7 cellular contexts compared by ENCODE assay signal in the genomic region with DNA sequence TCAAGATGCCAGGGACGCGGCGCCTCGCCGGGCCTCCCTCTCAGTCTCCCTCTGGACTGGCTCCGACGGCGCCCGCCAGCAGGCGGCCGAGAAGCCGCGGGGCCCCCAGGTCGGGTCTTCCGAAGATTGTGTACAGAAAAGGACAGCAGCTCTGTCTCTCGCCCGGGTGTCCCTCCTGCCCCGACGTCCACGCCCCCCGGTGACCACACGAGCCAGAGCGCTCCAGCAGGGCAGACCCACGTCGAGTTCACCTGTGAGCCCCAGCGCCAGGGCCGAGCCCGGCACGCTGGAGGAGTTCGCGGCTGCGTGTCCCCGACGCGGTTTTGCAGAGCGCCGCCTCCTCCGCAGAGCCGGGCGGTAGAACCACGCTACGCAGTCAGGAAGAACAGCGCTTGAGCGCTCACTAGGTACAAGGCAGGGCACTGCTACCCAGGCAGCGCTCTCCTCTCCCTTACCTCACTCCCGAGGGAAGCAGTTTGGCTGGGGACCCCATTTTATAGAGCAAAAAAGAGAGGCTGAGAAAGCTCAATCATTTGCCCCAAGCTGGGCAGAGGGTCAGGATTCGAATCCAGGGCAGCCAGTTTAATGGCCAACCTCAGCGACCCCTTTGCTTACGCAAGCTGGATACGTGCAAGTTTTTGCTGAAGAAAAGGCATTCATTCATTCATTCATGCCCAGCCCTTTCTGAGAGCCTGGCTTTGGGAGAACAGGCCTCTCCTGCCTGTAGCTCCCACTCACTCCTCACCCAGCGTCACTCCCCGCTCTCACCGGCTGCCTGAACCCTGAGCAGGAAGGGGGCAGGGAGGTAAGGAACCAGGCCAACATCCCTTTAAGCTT. TPM values are rescaled to one million over a fixed set of nuclear protein-coding genes. Genes with fewer than 3 reads are reported as not detected.
DNase-seq lines count a peak whose midpoint lies in the region; ATAC-seq and TF ChIP-seq lines count a peak whose summit lies in the region.

No MANE protein-coding gene starts in this region.

- no peaks in the 10 kb centered on the region for H3K9me3 ChIP-seq in esophagus (ENCODE audit: control insufficient read depth in 2 of 2, insufficient read depth in 1 of 2, low read depth in 1 of 2, low read length in 1 of 2)
- H3K9me3 ChIP-seq in transverse colon = no peaks in the 10 kb centered on the region

- TF ChIP-seq CTCF in neural crest cell (conservative IDR thresholded peaks at IDR 0.05) (peak; percentile 66), transverse colon (IDR thresholded peaks at IDR 0.05) (peak; percentile 30 to 60 (median 47))

- peaks cover 48% of the 10 kb centered on the region for H3K4me1 Mint-ChIP-seq in neural crest cell

- H3K36me3 ChIP-seq in esophagus (ENCODE audit: control insufficient read depth in 2 of 2, insufficient read depth in 2 of 2, low read length in 1 of 2) (no peaks in the 10 kb centered on the region), transverse colon (no peaks in the 10 kb centered on the region)

- peak overlapping the region; percentile 36 for H3K4me3 ChIP-seq in esophagus (ENCODE audit: low read depth in 1 of 2, low read length in 2 of 2)
- peak overlapping the region; percentile 5 to 49 (median 24) for H3K4me3 ChIP-seq in transverse colon

- intact Hi-C loops in transverse colon (cut with DNase I; ENCODE audit: low total_unique reads) = no loop called here

- TF ChIP-seq POLR2A in GM19193 (IDR thresholded peaks at IDR 0.05; ENCODE audit: extremely low read depth, insufficient read depth, insufficient read length) (peak; percentile 32), transverse colon (IDR thresholded peaks at IDR 0.05) (no peak)

- WGBS in esophagus, 2 donors = 1 to 3% methylated on average over 53 of the region's 53 CpGs
- 14 to 20% methylated on average over 2 to 18 of the region's 53 CpGs for WGBS in transverse colon (ENCODE audit: low coverage in 1 of 2), 2 donors

- H3K4me1 ChIP-seq in esophagus (ENCODE audit: control insufficient read depth in 2 of 2, insufficient read depth in 2 of 2, low read length in 1 of 2) (peaks cover 0 to 7% of the 10 kb centered on the region in 2 donors), transverse colon (peaks cover 12 to 38% (median 32%) of the 10 kb centered on the region in 4 donors)

- DNase-seq in NOMO-1 (lab: John Stamatoyannopoulos, UW; ENCODE audit: unreplicated experiment in 2 of 2) = peak; percentile 58 to 59
- DNase-seq in activated CD8-positive, alpha-beta memory T cell treated with anti-CD3 and anti-CD28 coated beads, Interleukin-2, amount 50 U/mL, for 24 hours (ENCODE audit: extremely low read depth) = peak; percentile 33
- DNase-seq in neural crest cell (ENCODE audit: low read depth, low spot score) = peak; percentile 59
- DNase-seq in transverse colon = peak; percentile 71

- peaks cover 2% of the 10 kb centered on the region for H3K36me3 Mint-ChIP-seq in neural crest cell (ENCODE audit: low read depth)

- H3K27ac Mint-ChIP-seq in neural crest cell (ENCODE audit: unreplicated experiment) = peak overlapping the region; percentile 50

- in situ Hi-C loops in transverse colon (cut with MboI; ENCODE audit: low pct_ligation_motif_present in 1 of 4, low pct_unique_long_range_greater_than_20kb in 1 of 4, low sequenced_read_pairs in 3 of 4) = no loop called here

- H3K27ac ChIP-seq in esophagus (ENCODE audit: low read depth in 2 of 2, low read length in 1 of 2) (peak overlapping the region; percentile 5 to 24), transverse colon (peak overlapping the region; percentile 79 to 97 (median 96))

- no peak for TF ChIP-seq EP300 in transverse colon (IDR thresholded peaks at IDR 0.05; ENCODE audit: low read depth)

- H3K27me3 Mint-ChIP-seq in neural crest cell (ENCODE audit: low read depth) = peaks cover 60% of the 10 kb centered on the region

- H3K9me3 Mint-ChIP-seq in neural crest cell = no peaks in the 10 kb centered on the region

- peak overlapping the region; percentile 99 for H3K4me3 Mint-ChIP-seq in neural crest cell

- H3K27me3 ChIP-seq in esophagus (ENCODE audit: control insufficient read depth in 1 of 2, insufficient read depth in 2 of 2, low read length in 2 of 2) (no peaks in the 10 kb centered on the region), transverse colon (no peaks in the 10 kb centered on the region)

- no peak for ATAC-seq in HG03442 (IDR thresholded peaks at IDR 0.05; ENCODE audit: unreplicated experiment)

RNA-seq across cellular contexts. Expression of a gene that starts 3.0 kb away (rescaled TPM):
- polyA plus RNA-seq in esophagus = 10 to 100 TPM; 33.1 to 43.9 TPM
- 81.3 and 89.9 TPM in 2 replicates for total RNA-seq in neural crest cell
- total RNA-seq in transverse colon = 100 to 1,000 TPM in 2 of 4 donors, 10 to 100 TPM in 2; 49.8 to 223 (median 114) TPM
